In genomic region chr1:30718091-30718635, GRCh38 we compare ENCODE assay signal across 8 cellular contexts. TPM values are rescaled to one million over a fixed set of nuclear protein-coding genes. Genes with fewer than 3 reads are reported as not detected.
A peak's percentile ranks its signal among the peaks of the same experiment; 100 is the strongest.
DNase-seq lines count a peak whose midpoint lies in the region; ATAC-seq and TF ChIP-seq lines count a peak whose summit lies in the region.

No MANE protein-coding gene starts in this region.

- H3K27ac ChIP-seq in dorsolateral prefrontal cortex (peak overlapping the region; percentile 66 to 100 (median 95)), lung (ENCODE audit: low read depth in 1 of 2, low read length in 1 of 2) (peak overlapping the region; percentile 60 to 73)

- peak; percentile 86 for ATAC-seq in GM19463 (IDR thresholded peaks at IDR 0.05; ENCODE audit: unreplicated experiment)
- peak; percentile 88 for ATAC-seq in lung (ENCODE audit: insufficient read depth, low FRiP score)

- H3K36me3 ChIP-seq in lung (ENCODE audit: control insufficient read depth in 2 of 2, insufficient read depth in 2 of 2, low read length in 2 of 2) = no peaks in the 10 kb centered on the region

- intact Hi-C loops in dorsolateral prefrontal cortex (cut with DNase I) = loop anchor here (2.0 to 5.0 kb wide), 2 partner anchors 31 to 194 kb away; no protein-coding TSS in a partner anchor

- peak overlapping the region; percentile 94 for H3K4me3 Mint-ChIP-seq in activated CD4-positive, alpha-beta memory T cell treated with anti-CD3 and anti-CD28 coated beads, Interleukin-2, amount 10 ng/mL, durations not matched to agents 7 days and 5 days

- peak overlapping the region in 58 of 59 donors; percentile 30 to 77 (median 56) for H3K4me3 ChIP-seq in dorsolateral prefrontal cortex
- H3K4me3 ChIP-seq in lung = no peak overlapping the region

- H3K9me3 ChIP-seq in lung (ENCODE audit: control insufficient read depth in 2 of 2, insufficient read depth in 1 of 2, low read length in 1 of 2) = peaks cover 0 to 2% of the 10 kb centered on the region in 2 donors

- no peaks in the 10 kb centered on the region for H3K27me3 Mint-ChIP-seq in activated CD4-positive, alpha-beta memory T cell treated with anti-CD3 and anti-CD28 coated beads, Interleukin-2, amount 10 ng/mL, durations not matched to agents 7 days and 5 days

- no peaks in the 10 kb centered on the region for H3K36me3 Mint-ChIP-seq in activated CD4-positive, alpha-beta memory T cell treated with anti-CD3 and anti-CD28 coated beads, Interleukin-2, amount 10 ng/mL, durations not matched to agents 7 days and 5 days (ENCODE audit: low read depth)

- peak in 6 of 56 donors; percentile 10 to 19 (median 14) for TF ChIP-seq CTCF in dorsolateral prefrontal cortex (IDR thresholded peaks at IDR 0.05 in 54 of 56, conservative IDR thresholded peaks at IDR 0.05 in 2 of 56; ENCODE audit: low read depth in 1 of 56, partially characterized antibody in 56 of 56)
- no peak for TF ChIP-seq CTCF in lung (IDR thresholded peaks at IDR 0.05; ENCODE audit: control extremely low read depth, extremely low read depth)

- CTCF ChIA-PET in activated CD4-positive, alpha-beta memory T cell treated with anti-CD3 and anti-CD28 coated beads, Interleukin-2, amount 10 ng/mL, durations not matched to agents 7 days and 5 days (lab: Charles Lee) = interaction anchor here (0.6 to 8.3 kb wide), 28 partner anchors 9 to 437 kb away, joined by 3 to 494 read pairs (median 6); partner anchors contain the start of gene LAPTM5

- H3K27me3 ChIP-seq in dorsolateral prefrontal cortex (no peaks in the 10 kb centered on the region), lung (ENCODE audit: control insufficient read depth, insufficient read depth) (no peaks in the 10 kb centered on the region)

- peaks cover 15% of the 10 kb centered on the region for H3K9me3 Mint-ChIP-seq in activated CD4-positive, alpha-beta memory T cell treated with anti-CD3 and anti-CD28 coated beads, Interleukin-2, amount 10 ng/mL, durations not matched to agents 7 days and 5 days

- peaks cover 18% of the 10 kb centered on the region for H3K4me1 Mint-ChIP-seq in activated CD4-positive, alpha-beta memory T cell treated with anti-CD3 and anti-CD28 coated beads, Interleukin-2, amount 10 ng/mL, durations not matched to agents 7 days and 5 days

- H3K4me1 ChIP-seq in lung (ENCODE audit: control insufficient read depth in 2 of 2, insufficient read depth in 2 of 2, low read length in 2 of 2) = no peaks in the 10 kb centered on the region

- POLR2A ChIA-PET in activated CD4-positive, alpha-beta memory T cell treated with anti-CD3 and anti-CD28 coated beads, Interleukin-2, amount 10 ng/mL, durations not matched to agents 7 days and 5 days (lab: Charles Lee) = interaction anchor here (0.6 to 2.8 kb wide), 15 partner anchors 9 to 1537 kb away, joined by 3 to 36 read pairs (median 6); partner anchors contain the start of genes LAPTM5 and SRSF4

- DNase-seq in CD1c-positive myeloid dendritic cell (ENCODE audit: extremely low spot score) (peak; percentile 99), HK-2 (ENCODE audit: unreplicated experiment) (peak; percentile 99), NCI-H82 treated with DMSO at 0.1 percent for 48 hours (lab: John Stamatoyannopoulos, UW; ENCODE audit: unreplicated experiment) (peak; percentile 99), dorsolateral prefrontal cortex (peak; percentile 98 to 100 (median 99)), lung (ENCODE audit: low spot score) (peak; percentile 99)
- DNase-seq in activated CD4-positive, alpha-beta memory T cell treated with anti-CD3 and anti-CD28 coated beads, Interleukin-2, amount 10 ng/mL, durations not matched to agents 7 days and 5 days = peak; percentile 99
- peak; percentile 98 to 99 (median 98) for DNase-seq in stimulated activated CD4-positive, alpha-beta T cell treated with anti-CD3 and anti-CD28 coated beads, TNF-alpha, amount 100 ng/mL, for 24 hours (ENCODE audit: low read depth in 3 of 3)

- H3K27ac Mint-ChIP-seq in activated CD4-positive, alpha-beta memory T cell treated with anti-CD3 and anti-CD28 coated beads, Interleukin-2, amount 10 ng/mL, durations not matched to agents 7 days and 5 days = peak overlapping the region; percentile 91

- 0 to 2% methylated on average over 32 to 50 of the region's 50 CpGs for WGBS in lung, 2 donors

RNA-seq across cellular contexts. Expression of gene MATN1, which starts 5.2 kb away (rescaled TPM):
- total RNA-seq in activated CD4-positive, alpha-beta memory T cell treated with anti-CD3 and anti-CD28 coated beads, Interleukin-2, amount 10 ng/mL, durations not matched to agents 7 days and 5 days = not detected
- total RNA-seq in dorsolateral prefrontal cortex = 1 to 10 TPM in 16 of 120 experiments, under 1 TPM in 94, not detected in 10; 0.11 to 2.4 (median 0.50) TPM
- total RNA-seq in lung = under 1 TPM; 0.15 to 0.57 TPM
- under 1 TPM; 0.15 to 0.18 TPM for polyA plus RNA-seq in lung

RNA-seq across cellular contexts. Expression of gene LAPTM5, which starts 39.4 kb away (rescaled TPM):
- total RNA-seq in activated CD4-positive, alpha-beta memory T cell treated with anti-CD3 and anti-CD28 coated beads, Interleukin-2, amount 10 ng/mL, durations not matched to agents 7 days and 5 days = 100 to 1,000 TPM; 481 to 482 TPM
- total RNA-seq in dorsolateral prefrontal cortex = 100 to 1,000 TPM in 2 of 120 experiments, 10 to 100 TPM in 116, 1 to 10 TPM in 2; 8.8 to 116 (median 32.9) TPM
- 100 to 1,000 TPM in 1 of 2 donors, 10 to 100 TPM in 1; 58.7 to 310 TPM for total RNA-seq in lung
- polyA plus RNA-seq in lung = 100 to 1,000 TPM; 232 to 653 TPM
